Comparison of ENCODE assay signal across 1 cellular context in the genomic region with DNA sequence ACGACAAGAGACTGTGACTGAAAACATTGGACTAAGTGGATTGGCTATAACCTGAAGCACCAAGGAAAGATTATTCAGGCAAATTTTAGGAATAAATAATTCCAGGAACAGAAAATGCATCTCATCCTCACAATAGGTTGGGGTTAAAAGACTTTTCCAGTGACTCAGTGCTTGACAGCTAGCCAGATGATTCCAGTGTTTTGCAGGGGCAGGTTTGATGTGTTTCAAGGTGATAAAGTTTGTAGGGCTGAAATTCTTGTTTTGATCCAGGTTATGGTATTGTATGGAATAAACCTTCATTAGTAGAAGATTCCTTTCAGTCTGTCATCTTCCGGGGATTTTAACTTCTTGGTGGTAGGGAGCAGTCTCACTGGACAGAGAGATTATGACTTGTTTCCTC.
TF ChIP-seq lines count a peak whose summit lies in the region.

No MANE protein-coding gene starts in this region.

TF ChIP-seq in IMR-90, 13 proteins besides CTCF, POLR2A, EP300 and RAD21:
- TF ChIP-seq MXI1 (IDR thresholded peaks at IDR 0.05; ENCODE audit: borderline replicate concordance, low read depth, low read length) (no peak), CEBPB (IDR thresholded peaks at IDR 0.05; ENCODE audit: low read depth, low read length) (no peak), MAZ (IDR thresholded peaks at IDR 0.05; ENCODE audit: borderline replicate concordance, low read depth, low read length) (no peak), RCOR1 (IDR thresholded peaks at IDR 0.05; ENCODE audit: insufficient replicate concordance, low read length) (no peak), MAFK (IDR thresholded peaks at IDR 0.05; ENCODE audit: low read depth, low read length) (no peak), NFE2L2 (IDR thresholded peaks at IDR 0.05; ENCODE audit: low read depth, low read length) (no peak), BHLHE40 (IDR thresholded peaks at IDR 0.05; ENCODE audit: low read depth, low read length) (no peak), SMC3 (IDR thresholded peaks at IDR 0.05; ENCODE audit: low read depth, low read length) (no peak), CHD1 (IDR thresholded peaks at IDR 0.05; ENCODE audit: low read depth, low read length) (no peak), ELK1 (IDR thresholded peaks at IDR 0.05; ENCODE audit: borderline replicate concordance, low read depth, low read length) (no peak), RFX5 (IDR thresholded peaks at IDR 0.05; ENCODE audit: low read depth, low read length) (no peak), FOS (IDR thresholded peaks at IDR 0.05; ENCODE audit: low read depth, low read length) (no peak)
- TF ChIP-seq, protein P1, sequence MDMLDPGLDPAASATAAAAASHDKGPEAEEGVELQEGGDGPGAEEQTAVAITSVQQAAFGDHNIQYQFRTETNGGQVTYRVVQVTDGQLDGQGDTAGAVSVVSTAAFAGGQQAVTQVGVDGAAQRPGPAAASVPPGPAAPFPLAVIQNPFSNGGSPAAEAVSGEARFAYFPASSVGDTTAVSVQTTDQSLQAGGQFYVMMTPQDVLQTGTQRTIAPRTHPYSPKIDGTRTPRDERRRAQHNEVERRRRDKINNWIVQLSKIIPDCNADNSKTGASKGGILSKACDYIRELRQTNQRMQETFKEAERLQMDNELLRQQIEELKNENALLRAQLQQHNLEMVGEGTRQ (IDR thresholded peaks at IDR 0.05; ENCODE audit: low read depth, low read length) = no peak
TF ChIP-seq in IMR-90: peak in this region for 0.
